In genomic region chr10:78726171-78726570, GRCh38 we compare ENCODE assay signal across 24 cellular contexts.
DNase-seq lines count a peak whose midpoint lies in the region; ATAC-seq and TF ChIP-seq lines count a peak whose summit lies in the region.
"Had no signal": no experiment of that assay in that cellular context is flagged by ENCODE, and none has a peak within 500 bp of the region (broad histone marks: within the 10 kb centered on the region; RNA-seq: fewer than 3 reads in every experiment).

No MANE protein-coding gene starts in this region.

- WGBS in thyroid gland, 2 donors, result 99 to 100% methylated on average over 3 of the region's 3 CpGs

- no peaks in the 10 kb centered on the region for H3K36me3 ChIP-seq in thyroid gland
- H3K36me3 ChIP-seq: BLaER1 had no signal

- H3K4me1 ChIP-seq in thyroid gland, result peaks cover 39 to 43% of the 10 kb centered on the region in 2 donors
- H3K4me1 ChIP-seq: A549 had no signal

- DNase-seq in cardiac septum (ENCODE audit: low spot score), result peak; percentile 10
- DNase-seq in left cardiac atrium, result no peak
- DNase-seq in SK-N-DZ (ENCODE audit: low spot score), result peak; percentile 93
- peak; percentile 10 for DNase-seq in left lobe of liver (ENCODE audit: low spot score)
- no peak for DNase-seq in thyroid gland
- no peak for DNase-seq in GDM1 (lab: John Stamatoyannopoulos, UW)
- DNase-seq in OCI-M2 (lab: John Stamatoyannopoulos, UW; ENCODE audit: unreplicated experiment), result no peak
- DNase-seq: AML-193; C1 segment of cervical spinal cord; CD4-positive, alpha-beta memory T cell; CD4-positive, CD25-positive, alpha-beta regulatory T cell; CD8-positive, alpha-beta memory T cell; COR-L47; DMS 273 treated with DMSO at 0.1 percent for 48 hours; DMS153; DMS53; DMS79; DND-41; EL had no signal

- no peak for TF ChIP-seq POLR2A in thyroid gland (IDR thresholded peaks at IDR 0.05)

- H3K27ac ChIP-seq in thyroid gland, result peak overlapping the region in 2 of 3 donors; percentile 85 to 95
- H3K27ac ChIP-seq: 22Rv1, A549, BLaER1 had no signal

- no peak overlapping the region for H3K4me3 ChIP-seq in thyroid gland (replicated peaks in 1 of 3)
- H3K4me3 ChIP-seq: A549, BLaER1, GM12878 had no signal

- no peaks in the 10 kb centered on the region for H3K9me3 ChIP-seq in thyroid gland
- H3K9me3 ChIP-seq: BLaER1 had no signal

- intact Hi-C loops in cardiac septum (cut with DNase I), result no loop called here
- intact Hi-C loops in left cardiac atrium (cut with DNase I), result no loop called here
- intact Hi-C loops in thyroid gland (cut with DNase I), result no loop called here

- no peaks in the 10 kb centered on the region for H3K27me3 ChIP-seq in thyroid gland
- H3K27me3 ChIP-seq: BLaER1 had no signal

- TF ChIP-seq CTCF in thyroid gland (IDR thresholded peaks at IDR 0.05), result no peak

- ATAC-seq in left cardiac atrium (no peak), left lobe of liver (no peak), SK-N-SH treated with all-trans-retinoic acid at 6 μM for 48 hours (no peak)
- ATAC-seq: A549, GM12878 had no signal

TF ChIP-seq in SK-N-SH treated with all-trans-retinoic acid at 6 μM for 48 hours, 23 proteins besides CTCF, POLR2A, EP300 and RAD21:
- TF ChIP-seq TOX (CRISPR knock-in tag; IDR thresholded peaks at IDR 0.05; ENCODE audit: borderline replicate concordance) (no peak), GLIS3 (CRISPR knock-in tag; IDR thresholded peaks at IDR 0.05) (no peak), BACH2 (CRISPR knock-in tag; IDR thresholded peaks at IDR 0.05; ENCODE audit: borderline replicate concordance) (no peak), PATZ1 (CRISPR knock-in tag; IDR thresholded peaks at IDR 0.05; ENCODE audit: borderline replicate concordance) (no peak), ZFP3 (CRISPR knock-in tag; IDR thresholded peaks at IDR 0.05) (no peak), ISL1 (CRISPR knock-in tag; IDR thresholded peaks at IDR 0.05) (no peak), ZNF70 (CRISPR knock-in tag; IDR thresholded peaks at IDR 0.05) (no peak)

Comparison
In these comparisons a context has a peak if more than half of its experiments do, and no peak if none do; other contexts are left out.
1. DNase-seq: peak in cardiac septum (single experiment), SK-N-DZ (single experiment) and left lobe of liver (single experiment); none in left cardiac atrium (single experiment), thyroid gland (0 of 2), GDM1 (single experiment) and OCI-M2 (single experiment).